Comparison of ENCODE assay signal across 1 cellular context in genomic region chr22:29394931-29395581, GRCh38.
TF ChIP-seq lines count a peak whose summit lies in the region.

No MANE protein-coding gene starts in this region.

TF ChIP-seq in HepG2, 621 proteins besides CTCF, POLR2A, EP300 and RAD21 (continued from another document and continues in another):
- TF ChIP-seq IRX3 (CRISPR knock-in tag; IDR thresholded peaks at IDR 0.05; ENCODE audit: borderline replicate concordance, low read depth) (no peak), TIGD3 (CRISPR knock-in tag; IDR thresholded peaks at IDR 0.05; ENCODE audit: borderline replicate concordance) (no peak), MAZ (IDR thresholded peaks at IDR 0.05; ENCODE audit: borderline replicate concordance, low read depth, low read length) (no peak), MAZ (CRISPR knock-in tag; IDR thresholded peaks at IDR 0.05; ENCODE audit: low read depth) (no peak), ZNF792 (CRISPR knock-in tag; IDR thresholded peaks at IDR 0.05) (no peak), ZNF782 (CRISPR knock-in tag; IDR thresholded peaks at IDR 0.05; ENCODE audit: borderline replicate concordance) (no peak), TEF (CRISPR knock-in tag; IDR thresholded peaks at IDR 0.05) (no peak), ETS1 (CRISPR knock-in tag; IDR thresholded peaks at IDR 0.05) (no peak), MYPOP (CRISPR knock-in tag; IDR thresholded peaks at IDR 0.05) (no peak), ZBTB14 (CRISPR knock-in tag; IDR thresholded peaks at IDR 0.05) (no peak), ZKSCAN8 (CRISPR knock-in tag; IDR thresholded peaks at IDR 0.05; ENCODE audit: borderline replicate concordance) (0 out of 2 replicates have a peak, but pooled peaks have one; percentile 25), ZSCAN21 (CRISPR knock-in tag; IDR thresholded peaks at IDR 0.05; ENCODE audit: borderline replicate concordance) (no peak), ZNF441 (CRISPR knock-in tag; IDR thresholded peaks at IDR 0.05; ENCODE audit: borderline replicate concordance) (no peak), KMT2A (CRISPR knock-in tag; IDR thresholded peaks at IDR 0.05) (no peak), ZNF263 (CRISPR knock-in tag; IDR thresholded peaks at IDR 0.05) (no peak), BRF2 (CRISPR knock-in tag; IDR thresholded peaks at IDR 0.05) (no peak), FOXC1 (CRISPR knock-in tag; IDR thresholded peaks at IDR 0.05; ENCODE audit: borderline replicate concordance) (no peak), ZFP62 (CRISPR knock-in tag; IDR thresholded peaks at IDR 0.05) (no peak), ZBED4 (CRISPR knock-in tag; IDR thresholded peaks at IDR 0.05; ENCODE audit: borderline replicate concordance) (no peak; the same call in 1 of the 2 replicates), CHCHD3 (CRISPR knock-in tag; IDR thresholded peaks at IDR 0.05) (no peak), HNRNPK (IDR thresholded peaks at IDR 0.05; ENCODE audit: low read depth, low read length, poor library complexity, severe bottlenecking) (no peak), ATF7-NPFF (CRISPR knock-in tag; IDR thresholded peaks at IDR 0.05; ENCODE audit: low read depth) (no peak), SETDB1 (CRISPR knock-in tag; IDR thresholded peaks at IDR 0.05; ENCODE audit: borderline replicate concordance) (no peak), PAX8 (CRISPR knock-in tag; IDR thresholded peaks at IDR 0.05; ENCODE audit: borderline replicate concordance) (no peak), BRD4 (CRISPR knock-in tag; IDR thresholded peaks at IDR 0.05) (no peak), REST (IDR thresholded peaks at IDR 0.05; ENCODE audit: borderline replicate concordance in 1 of 2, low read depth in 1 of 2, low read length in 2 of 2) (no peak), RFXAP (CRISPR knock-in tag; IDR thresholded peaks at IDR 0.05; ENCODE audit: borderline replicate concordance) (no peak), ZZZ3 (CRISPR knock-in tag; IDR thresholded peaks at IDR 0.05; ENCODE audit: borderline replicate concordance) (no peak), RCOR2 (CRISPR knock-in tag; IDR thresholded peaks at IDR 0.05) (0 out of 2 replicates have a peak, but pooled peaks have one; percentile 48), ERF (CRISPR knock-in tag; IDR thresholded peaks at IDR 0.05) (peak; percentile 58; the same call in 1 of the 2 replicates), RXRB (CRISPR knock-in tag; IDR thresholded peaks at IDR 0.05; ENCODE audit: borderline replicate concordance) (peak; percentile 46; the same call in 1 of the 2 replicates), ZNF34 (CRISPR knock-in tag; IDR thresholded peaks at IDR 0.05; ENCODE audit: borderline replicate concordance) (no peak), EZH2 (conservative IDR thresholded peaks at IDR 0.05; ENCODE audit: low read depth, low read length) (no peak), SNAPC4 (CRISPR knock-in tag; IDR thresholded peaks at IDR 0.05) (no peak), ZNF350 (CRISPR knock-in tag; IDR thresholded peaks at IDR 0.05; ENCODE audit: borderline replicate concordance, low read depth) (peak; percentile 36; the same call in 1 of the 2 replicates), ZNF225 (CRISPR knock-in tag; IDR thresholded peaks at IDR 0.05) (no peak), RAD51 (IDR thresholded peaks at IDR 0.05; ENCODE audit: borderline replicate concordance) (no peak), ZBTB26 (CRISPR knock-in tag; IDR thresholded peaks at IDR 0.05; ENCODE audit: borderline replicate concordance) (peak; percentile 23; the same call in 1 of the 2 replicates)
